In genomic region chr17:70604854-70605253, GRCh38 we compare ENCODE assay signal across 22 cellular contexts.
DNase-seq lines count a peak whose midpoint lies in the region; ATAC-seq, FAIRE-seq and TF ChIP-seq lines count a peak whose summit lies in the region.
"Had no signal": no experiment of that assay in that cellular context is flagged by ENCODE, and none has a peak within 500 bp of the region (broad histone marks: within the 10 kb centered on the region; RNA-seq: fewer than 3 reads in every experiment).

No MANE protein-coding gene starts in this region.

- H3K27ac ChIP-seq in left ventricle myocardium inferior (replicated peaks) (peak overlapping the region; percentile 18), heart left ventricle (no peak overlapping the region), foreskin keratinocyte (no peak overlapping the region), temporal lobe (ENCODE audit: low read depth, low read length) (peak overlapping the region; percentile 75)
- H3K27ac ChIP-seq: gastrocnemius medialis, left lung had no signal

- H3K9me3 ChIP-seq in left ventricle myocardium inferior (replicated peaks): no peaks in the 10 kb centered on the region
- H3K9me3 ChIP-seq in heart left ventricle: no peaks in the 10 kb centered on the region
- H3K9me3 ChIP-seq: gastrocnemius medialis, left lung had no signal

- H3K27me3 ChIP-seq in left ventricle myocardium inferior (ENCODE audit: low read depth): no peaks in the 10 kb centered on the region
- no peaks in the 10 kb centered on the region for H3K27me3 ChIP-seq in heart left ventricle
- H3K27me3 ChIP-seq in foreskin keratinocyte: no peaks in the 10 kb centered on the region
- H3K27me3 ChIP-seq: gastrocnemius medialis, left lung had no signal

- TF ChIP-seq POLR2A in heart left ventricle (IDR thresholded peaks at IDR 0.05): no peak

- H3K4me1 ChIP-seq in left ventricle myocardium inferior: no peaks in the 10 kb centered on the region
- H3K4me1 ChIP-seq in heart left ventricle: no peaks in the 10 kb centered on the region
- H3K4me1 ChIP-seq in foreskin keratinocyte: no peaks in the 10 kb centered on the region
- H3K4me1 ChIP-seq: gastrocnemius medialis, left lung had no signal

- H3K36me3 ChIP-seq in left ventricle myocardium inferior (no peaks in the 10 kb centered on the region), heart left ventricle (no peaks in the 10 kb centered on the region)
- H3K36me3 ChIP-seq: gastrocnemius medialis, left lung had no signal

- in situ Hi-C loops in SK-MEL-5 (cut with HindIII; ENCODE audit: low pct_unique_long_range_greater_than_20kb, low sequenced_read_pairs): no loop called here

- ATAC-seq in heart left ventricle (no peak), foreskin keratinocyte (no peak), HG03097 (IDR thresholded peaks at IDR 0.05; ENCODE audit: low FRiP score, unreplicated experiment) (no peak), HG02885 (IDR thresholded peaks at IDR 0.05; ENCODE audit: poor library complexity, unreplicated experiment) (no peak)
- ATAC-seq: activated CD8-positive, alpha-beta memory T cell treated with anti-CD3 and anti-CD28 coated beads, Interleukin-2, amount 10 ng/mL, durations not matched to agents 7 days and 5 days; activated T-helper 17 cell treated with anti-CD3 and anti-CD28 coated beads, Interleukin-2, amount 50 U/mL, for 72 hours; gastrocnemius medialis; left lung had no signal

- WGBS in heart left ventricle, 4 donors: 71 to 87% (median 82%) methylated on average over 1 of the region's 1 CpG

- FAIRE-seq in urothelium cell line (lab: Jason Lieb, UNC): no peak

- intact Hi-C loops in left ventricle myocardium inferior (cut with micrococcal nuclease) (loop anchor here (10.0 kb wide), 1 partner anchor 70 kb away; no protein-coding TSS in a partner anchor), heart left ventricle (cut with DNase I) (no loop called here)

- H3K4me3 ChIP-seq in left ventricle myocardium inferior (no peak overlapping the region), heart left ventricle (no peak overlapping the region)
- H3K4me3 ChIP-seq: gastrocnemius medialis, left lung had no signal

- DNase-seq in left ventricle myocardium inferior (no peak), heart left ventricle (no peak), SK-MEL-5 (ENCODE audit: low read depth, low spot score) (peak; percentile 59), foreskin keratinocyte (no peak), urothelium cell line (ENCODE audit: low spot score) (no peak)
- DNase-seq: activated CD4-positive, alpha-beta T cell treated with anti-CD3 and anti-CD28 coated beads for 1 hour; activated CD8-positive, alpha-beta memory T cell treated with anti-CD3 and anti-CD28 coated beads, Interleukin-2, amount 10 ng/mL, durations not matched to agents 7 days and 5 days; activated naive CD8-positive, alpha-beta T cell treated with anti-CD3 and anti-CD28 coated beads for 36 hours; CD4-positive, CD25-positive, alpha-beta regulatory T cell; DMS79; gastrocnemius medialis; left lung; NCI-H1105 treated with DMSO at 0.1 percent for 48 hours; NCI-H2081 treated with DMSO at 0.1 percent for 48 hours; NCI-H524 treated with DMSO at 0.1 percent for 48 hours; stimulated activated CD4-positive, alpha-beta T cell treated with anti-CD3 and anti-CD28 coated beads, Interleukin-12 subunit alpha, Interleukin-12 subunit beta, amount 100 ng/mL, for 4 hours; stimulated activated CD8-positive, alpha-beta memory T cell treated with anti-CD3 and anti-CD28 coated beads, Interleukin-4, amount 100 ng/mL, for 48 hours; T1000 had no signal

- TF ChIP-seq CTCF in left ventricle myocardium inferior (IDR thresholded peaks at IDR 0.05; ENCODE audit: borderline replicate concordance) (no peak), heart left ventricle (IDR thresholded peaks at IDR 0.05) (no peak), foreskin keratinocyte (conservative IDR thresholded peaks at IDR 0.05) (peak; percentile 30)

Comparison
In these comparisons a context has a peak if more than half of its experiments do, and no peak if none do; other contexts are left out.
1. H3K27ac ChIP-seq: peak in left ventricle myocardium inferior (single experiment) and temporal lobe (single experiment); none in heart left ventricle (0 of 12) and foreskin keratinocyte (single experiment).